ENCODE assay signal across 16 cellular contexts in genomic region chr7:77239471-77239870, GRCh38. TPM values are rescaled to one million over a fixed set of nuclear protein-coding genes. Genes with fewer than 3 reads are reported as not detected.
DNase-seq lines count a peak whose midpoint lies in the region; ATAC-seq lines count a peak whose summit lies in the region.
"Had no signal": no experiment of that assay in that cellular context is flagged by ENCODE, and none has a peak within 500 bp of the region (broad histone marks: within the 10 kb centered on the region; RNA-seq: fewer than 3 reads in every experiment).

No MANE protein-coding gene starts in this region.

- H3K36me3 Mint-ChIP-seq in activated CD8-positive, alpha-beta T cell treated with anti-CD3 and anti-CD28 coated beads, Interleukin-2, amount 10 ng/mL, durations not matched to agents 7 days and 5 days (ENCODE audit: low read depth): peaks cover 28% of the 10 kb centered on the region

- CTCF ChIA-PET in activated CD8-positive, alpha-beta T cell treated with anti-CD3 and anti-CD28 coated beads, Interleukin-2, amount 10 ng/mL, durations not matched to agents 7 days and 5 days (lab: Charles Lee): interaction anchor here (0.6 to 2.1 kb wide), 5 partner anchors 14 to 93 kb away, joined by 3 to 6 read pairs (median 4); partner anchors contain the start of gene FGL2

- peak; percentile 46 for ATAC-seq in stimulated activated naive CD8-positive, alpha-beta T cell treated with anti-CD3 and anti-CD28 coated beads, Interleukin-15, amount 100 ng/mL, for 72 hours
- no peak for ATAC-seq in stimulated activated naive CD8-positive, alpha-beta T cell treated with anti-CD3 and anti-CD28 coated beads, Interleukin-15, Interleukin-2, amounts not matched to agents 100 U/mL and 50 U/mL, for 24 hours
- peak; percentile 69 for ATAC-seq in activated CD8-positive, alpha-beta T cell treated with anti-CD3 and anti-CD28 coated beads, Interleukin-2, amount 10 ng/mL, durations not matched to agents 7 days and 5 days
- ATAC-seq in GM18861 (IDR thresholded peaks at IDR 0.05; ENCODE audit: unreplicated experiment) (no peak), HG03442 (IDR thresholded peaks at IDR 0.05; ENCODE audit: unreplicated experiment) (no peak), HG02588 (IDR thresholded peaks at IDR 0.05; ENCODE audit: unreplicated experiment) (no peak)
- ATAC-seq: activated T-cell treated with anti-CD3 and anti-CD28 coated beads, Interleukin-2, amount 50 U/mL, for 4 hours had no signal

- H3K4me3 Mint-ChIP-seq in stimulated activated naive CD8-positive, alpha-beta T cell treated with anti-CD3 and anti-CD28 coated beads, Interleukin-15, amount 100 ng/mL, for 72 hours: no peak overlapping the region
- H3K4me3 Mint-ChIP-seq in activated CD8-positive, alpha-beta T cell treated with anti-CD3 and anti-CD28 coated beads, Interleukin-2, amount 10 ng/mL, durations not matched to agents 7 days and 5 days: no peak overlapping the region
- H3K4me3 Mint-ChIP-seq: activated CD4-positive, alpha-beta memory T cell treated with anti-CD3 and anti-CD28 coated beads for 36 hours; activated T-cell treated with anti-CD3 and anti-CD28 coated beads, Interleukin-2, amount 50 U/mL, for 4 hours; endodermal cell had no signal

- no peaks in the 10 kb centered on the region for H3K27me3 Mint-ChIP-seq in stimulated activated naive CD8-positive, alpha-beta T cell treated with anti-CD3 and anti-CD28 coated beads, Interleukin-15, amount 100 ng/mL, for 72 hours
- H3K27me3 Mint-ChIP-seq in activated CD8-positive, alpha-beta T cell treated with anti-CD3 and anti-CD28 coated beads, Interleukin-2, amount 10 ng/mL, durations not matched to agents 7 days and 5 days (ENCODE audit: low read depth): no peaks in the 10 kb centered on the region
- H3K27me3 Mint-ChIP-seq: activated CD4-positive, alpha-beta memory T cell treated with anti-CD3 and anti-CD28 coated beads for 36 hours; CD4-positive, alpha-beta memory T cell had no signal

- DNase-seq in stimulated activated naive CD8-positive, alpha-beta T cell treated with anti-CD3 and anti-CD28 coated beads, Interleukin-15, amount 100 ng/mL, for 72 hours: no peak
- no peak for DNase-seq in stimulated activated naive CD8-positive, alpha-beta T cell treated with anti-CD3 and anti-CD28 coated beads, Interleukin-15, Interleukin-2, amounts not matched to agents 100 U/mL and 50 U/mL, for 24 hours
- DNase-seq in NOMO-1 treated with dmso at 0.1 percent for 144 hours (lab: John Stamatoyannopoulos, UW; ENCODE audit: unreplicated experiment): peak; percentile 77
- DNase-seq in activated CD8-positive, alpha-beta T cell treated with anti-CD3 and anti-CD28 coated beads, Interleukin-2, amount 10 ng/mL, durations not matched to agents 7 days and 5 days: no peak
- no peak for DNase-seq in midbrain (lab: John Stamatoyannopoulos, UW)
- DNase-seq: activated CD4-positive, alpha-beta memory T cell treated with anti-CD3 and anti-CD28 coated beads for 36 hours; activated naive CD4-positive, alpha-beta T cell treated with anti-CD3 and anti-CD28 coated beads, Interleukin-2, amount 50 U/mL, for 16 hours; activated T-cell treated with anti-CD3 and anti-CD28 coated beads, Interleukin-2, amount 50 U/mL, for 4 hours; CD4-positive, alpha-beta memory T cell; endodermal cell; NCI-H1417; NCI-H774; RPMI8226 had no signal

- H3K9me3 Mint-ChIP-seq in stimulated activated naive CD8-positive, alpha-beta T cell treated with anti-CD3 and anti-CD28 coated beads, Interleukin-15, amount 100 ng/mL, for 72 hours: peaks cover 0 to 6% of the 10 kb centered on the region in 2 donors
- H3K9me3 Mint-ChIP-seq in activated CD8-positive, alpha-beta T cell treated with anti-CD3 and anti-CD28 coated beads, Interleukin-2, amount 10 ng/mL, durations not matched to agents 7 days and 5 days (ENCODE audit: insufficient read depth): no peaks in the 10 kb centered on the region
- H3K9me3 Mint-ChIP-seq: activated CD4-positive, alpha-beta memory T cell treated with anti-CD3 and anti-CD28 coated beads for 36 hours; activated T-cell treated with anti-CD3 and anti-CD28 coated beads, Interleukin-2, amount 50 U/mL, for 4 hours; endodermal cell had no signal

- peaks cover 18% of the 10 kb centered on the region for H3K4me1 Mint-ChIP-seq in stimulated activated naive CD8-positive, alpha-beta T cell treated with anti-CD3 and anti-CD28 coated beads, Interleukin-15, amount 100 ng/mL, for 72 hours
- H3K4me1 Mint-ChIP-seq in activated CD8-positive, alpha-beta T cell treated with anti-CD3 and anti-CD28 coated beads, Interleukin-2, amount 10 ng/mL, durations not matched to agents 7 days and 5 days (ENCODE audit: low read depth): peaks cover 25% of the 10 kb centered on the region

- POLR2A ChIA-PET in activated CD8-positive, alpha-beta T cell treated with anti-CD3 and anti-CD28 coated beads, Interleukin-2, amount 10 ng/mL, durations not matched to agents 7 days and 5 days (lab: Charles Lee): no interaction called here

- H3K27ac Mint-ChIP-seq in stimulated activated naive CD8-positive, alpha-beta T cell treated with anti-CD3 and anti-CD28 coated beads, Interleukin-15, amount 100 ng/mL, for 72 hours: peak overlapping the region in 1 of 2 donors; percentile 79
- H3K27ac Mint-ChIP-seq in activated CD8-positive, alpha-beta T cell treated with anti-CD3 and anti-CD28 coated beads, Interleukin-2, amount 10 ng/mL, durations not matched to agents 7 days and 5 days: peak overlapping the region; percentile 7
- H3K27ac Mint-ChIP-seq: activated CD4-positive, alpha-beta memory T cell treated with anti-CD3 and anti-CD28 coated beads for 36 hours; CD4-positive, alpha-beta memory T cell; endodermal cell had no signal

RNA-seq across cellular contexts. Expression of gene FGL2, which starts 39.9 kb away (rescaled TPM):
- total RNA-seq in activated CD8-positive, alpha-beta T cell treated with anti-CD3 and anti-CD28 coated beads, Interleukin-2, amount 10 ng/mL, durations not matched to agents 7 days and 5 days: 1 to 10 TPM; 1.6 TPM
- total RNA-seq: endodermal cell had no signal

Comparison
In these comparisons a context has a peak if more than half of its experiments do, and no peak if none do; other contexts are left out.
1. ATAC-seq: peak in stimulated activated naive CD8-positive, alpha-beta T cell treated with anti-CD3 and anti-CD28 coated beads, Interleukin-15, amount 100 ng/mL, for 72 hours (single experiment) and activated CD8-positive, alpha-beta T cell treated with anti-CD3 and anti-CD28 coated beads, Interleukin-2, amount 10 ng/mL, durations not matched to agents 7 days and 5 days (single experiment); none in stimulated activated naive CD8-positive, alpha-beta T cell treated with anti-CD3 and anti-CD28 coated beads, Interleukin-15, Interleukin-2, amounts not matched to agents 100 U/mL and 50 U/mL, for 24 hours (single experiment), GM18861 (single experiment), HG03442 (single experiment) and HG02588 (single experiment).